ENCODE assay signal across 1 cellular context in the genomic region with DNA sequence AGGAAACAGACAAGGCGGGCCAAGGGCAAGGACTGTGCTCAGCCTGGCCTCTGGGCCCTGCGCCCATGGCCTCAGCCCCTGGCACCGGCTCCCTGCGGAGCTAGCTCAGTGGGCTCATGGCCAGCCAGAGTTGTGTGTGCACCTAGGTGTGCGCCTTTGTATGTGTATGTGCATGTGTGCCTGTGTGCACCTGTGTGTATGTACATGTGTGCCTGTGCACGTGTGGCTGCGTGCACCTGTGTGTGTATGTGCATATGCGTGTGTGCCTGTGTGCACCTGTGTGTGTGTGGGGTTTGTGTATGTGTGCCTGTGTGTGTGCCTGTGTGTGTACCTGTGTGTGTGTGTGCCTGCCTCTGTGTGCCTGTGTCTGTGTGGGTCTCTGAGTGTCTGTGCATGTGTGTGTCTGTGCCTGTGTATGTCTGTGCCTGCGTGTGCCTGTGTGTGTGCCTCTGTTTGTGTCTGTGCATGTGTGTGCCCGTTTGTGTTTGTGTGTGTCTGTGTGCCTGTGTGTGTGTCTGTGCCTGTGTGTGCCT.
TF ChIP-seq lines count a peak whose summit lies in the region.

No MANE protein-coding gene starts in this region.

TF ChIP-seq in WTC11, 78 proteins besides CTCF, POLR2A, EP300 and RAD21 (continued from another document):
- TF ChIP-seq, protein P1, sequence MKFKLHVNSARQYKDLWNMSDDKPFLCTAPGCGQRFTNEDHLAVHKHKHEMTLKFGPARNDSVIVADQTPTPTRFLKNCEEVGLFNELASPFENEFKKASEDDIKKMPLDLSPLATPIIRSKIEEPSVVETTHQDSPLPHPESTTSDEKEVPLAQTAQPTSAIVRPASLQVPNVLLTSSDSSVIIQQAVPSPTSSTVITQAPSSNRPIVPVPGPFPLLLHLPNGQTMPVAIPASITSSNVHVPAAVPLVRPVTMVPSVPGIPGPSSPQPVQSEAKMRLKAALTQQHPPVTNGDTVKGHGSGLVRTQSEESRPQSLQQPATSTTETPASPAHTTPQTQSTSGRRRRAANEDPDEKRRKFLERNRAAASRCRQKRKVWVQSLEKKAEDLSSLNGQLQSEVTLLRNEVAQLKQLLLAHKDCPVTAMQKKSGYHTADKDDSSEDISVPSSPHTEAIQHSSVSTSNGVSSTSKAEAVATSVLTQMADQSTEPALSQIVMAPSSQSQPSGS (CRISPR knock-in tag; IDR thresholded peaks at IDR 0.05; ENCODE audit: borderline replicate concordance, low read depth) = no peak
- TF ChIP-seq OVOL2 (CRISPR knock-in tag; IDR thresholded peaks at IDR 0.05; ENCODE audit: borderline replicate concordance) (no peak), ATF1 (CRISPR knock-in tag; IDR thresholded peaks at IDR 0.05) (no peak), NR1H2 (CRISPR knock-in tag; IDR thresholded peaks at IDR 0.05) (no peak), ZNF416 (CRISPR knock-in tag; IDR thresholded peaks at IDR 0.05) (no peak), MXD4 (CRISPR knock-in tag; IDR thresholded peaks at IDR 0.05; ENCODE audit: borderline replicate concordance) (no peak)
- TF ChIP-seq, protein P2, sequence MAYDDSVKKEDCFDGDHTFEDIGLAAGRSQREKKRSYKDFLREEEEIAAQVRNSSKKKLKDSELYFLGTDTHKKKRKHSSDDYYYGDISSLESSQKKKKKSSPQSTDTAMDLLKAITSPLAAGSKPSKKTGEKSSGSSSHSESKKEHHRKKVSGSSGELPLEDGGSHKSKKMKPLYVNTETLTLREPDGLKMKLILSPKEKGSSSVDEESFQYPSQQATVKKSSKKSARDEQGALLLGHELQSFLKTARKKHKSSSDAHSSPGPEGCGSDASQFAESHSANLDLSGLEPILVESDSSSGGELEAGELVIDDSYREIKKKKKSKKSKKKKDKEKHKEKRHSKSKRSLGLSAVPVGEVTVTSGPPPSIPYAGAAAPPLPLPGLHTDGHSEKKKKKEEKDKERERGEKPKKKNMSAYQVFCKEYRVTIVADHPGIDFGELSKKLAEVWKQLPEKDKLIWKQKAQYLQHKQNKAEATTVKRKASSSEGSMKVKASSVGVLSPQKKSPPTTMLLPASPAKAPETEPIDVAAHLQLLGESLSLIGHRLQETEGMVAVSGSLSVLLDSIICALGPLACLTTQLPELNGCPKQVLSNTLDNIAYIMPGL (CRISPR knock-in tag; IDR thresholded peaks at IDR 0.05) = no peak
- TF ChIP-seq, protein P3, sequence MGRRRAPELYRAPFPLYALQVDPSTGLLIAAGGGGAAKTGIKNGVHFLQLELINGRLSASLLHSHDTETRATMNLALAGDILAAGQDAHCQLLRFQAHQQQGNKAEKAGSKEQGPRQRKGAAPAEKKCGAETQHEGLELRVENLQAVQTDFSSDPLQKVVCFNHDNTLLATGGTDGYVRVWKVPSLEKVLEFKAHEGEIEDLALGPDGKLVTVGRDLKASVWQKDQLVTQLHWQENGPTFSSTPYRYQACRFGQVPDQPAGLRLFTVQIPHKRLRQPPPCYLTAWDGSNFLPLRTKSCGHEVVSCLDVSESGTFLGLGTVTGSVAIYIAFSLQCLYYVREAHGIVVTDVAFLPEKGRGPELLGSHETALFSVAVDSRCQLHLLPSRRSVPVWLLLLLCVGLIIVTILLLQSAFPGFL (CRISPR knock-in tag; IDR thresholded peaks at IDR 0.05; ENCODE audit: borderline replicate concordance) = no peak
- TF ChIP-seq, protein P4, sequence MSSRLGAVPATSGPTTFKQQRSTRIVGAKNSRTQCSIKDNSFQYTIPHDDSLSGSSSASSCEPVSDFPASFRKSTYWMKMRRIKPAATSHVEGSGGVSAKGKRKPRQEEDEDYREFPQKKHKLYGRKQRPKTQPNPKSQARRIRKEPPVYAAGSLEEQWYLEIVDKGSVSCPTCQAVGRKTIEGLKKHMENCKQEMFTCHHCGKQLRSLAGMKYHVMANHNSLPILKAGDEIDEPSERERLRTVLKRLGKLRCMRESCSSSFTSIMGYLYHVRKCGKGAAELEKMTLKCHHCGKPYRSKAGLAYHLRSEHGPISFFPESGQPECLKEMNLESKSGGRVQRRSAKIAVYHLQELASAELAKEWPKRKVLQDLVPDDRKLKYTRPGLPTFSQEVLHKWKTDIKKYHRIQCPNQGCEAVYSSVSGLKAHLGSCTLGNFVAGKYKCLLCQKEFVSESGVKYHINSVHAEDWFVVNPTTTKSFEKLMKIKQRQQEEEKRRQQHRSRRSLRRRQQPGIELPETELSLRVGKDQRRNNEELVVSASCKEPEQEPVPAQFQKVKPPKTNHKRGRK (CRISPR knock-in tag; IDR thresholded peaks at IDR 0.05; ENCODE audit: borderline replicate concordance) = no peak
TF ChIP-seq in WTC11: peak in this region for 0.
